ENCODE assay signal across 31 cellular contexts in genomic region chr9:136599074-136599531, GRCh38. TPM values are rescaled to one million over a fixed set of nuclear protein-coding genes. Genes with fewer than 3 reads are reported as not detected.
DNase-seq lines count a peak whose midpoint lies in the region; ATAC-seq and TF ChIP-seq lines count a peak whose summit lies in the region.
"Had no signal": no experiment of that assay in that cellular context is flagged by ENCODE, and none has a peak within 500 bp of the region (broad histone marks: within the 10 kb centered on the region; RNA-seq: fewer than 3 reads in every experiment).

No MANE protein-coding gene starts in this region.

- intact Hi-C loops in Right ventricle myocardium inferior (cut with DNase I), result no loop called here
- intact Hi-C loops in Right ventricle myocardium superior (cut with DNase I), result no loop called here
- intact Hi-C loops in sciatic nerve (cut with DNase I), result no loop called here

- H3K4me1 ChIP-seq in HAP-1, result no peaks in the 10 kb centered on the region
- H3K4me1 ChIP-seq: uterus had no signal

- in situ Hi-C loops in HAP-1 (cut with MboI; ENCODE audit: low sequenced_read_pairs), result no loop called here

- ATAC-seq in Right ventricle myocardium inferior (no peak), Right ventricle myocardium superior (ENCODE audit: poor library complexity) (no peak), left lobe of liver (peak; percentile 40), sciatic nerve (peak; percentile 3), SK-N-SH treated with all-trans-retinoic acid at 6 μM for 48 hours (no peak)
- ATAC-seq: activated T-cell treated with anti-CD3 and anti-CD28 coated beads, Interleukin-2, amount 50 U/mL, for 4 hours; effector memory CD8-positive, alpha-beta T cell had no signal

- no peaks in the 10 kb centered on the region for H3K27me3 ChIP-seq in HAP-1 (ENCODE audit: low read depth)
- H3K27me3 ChIP-seq: heart left ventricle, uterus had no signal

- DNase-seq in Right ventricle myocardium inferior (ENCODE audit: missing footprints) (peak; percentile 15), Right ventricle myocardium superior (no peak), caudate nucleus (lab: John Stamatoyannopoulos, UW) (no peak), left lobe of liver (ENCODE audit: low spot score) (no peak), sciatic nerve (ENCODE audit: low spot score) (no peak), RKO (ENCODE audit: low spot score) (no peak), HAP-1 (ENCODE audit: low spot score in 2 of 2) (no peak)
- DNase-seq: 8988T; activated CD4-positive, alpha-beta T cell treated with anti-CD3 and anti-CD28 coated beads, Interleukin-2, amount 50 U/mL, for 1 hour; activated CD4-positive, CD25-positive, alpha-beta regulatory T cell; activated gamma-delta T cell; activated naive CD8-positive, alpha-beta T cell treated with anti-CD3 and anti-CD28 coated beads for 36 hours; activated T-cell treated with anti-CD3 and anti-CD28 coated beads, Interleukin-2, amount 50 U/mL, for 4 hours; Calu3; CD4-positive, CD25-positive, alpha-beta regulatory T cell; effector memory CD8-positive, alpha-beta T cell; foreskin fibroblast; GOT3; heart left ventricle; kidney glomerular epithelial cell; MV-4-11; NCI-H2107; NCI-H446; NCI-H774; spleen; stimulated activated CD4-positive, alpha-beta T cell treated with anti-CD3 and anti-CD28 coated beads, Interleukin-2, amount 100 ng/mL, for 24 hours; uterus had no signal

- H3K4me3 ChIP-seq in HAP-1, result no peak overlapping the region
- H3K4me3 ChIP-seq: coronary artery, heart left ventricle, lung, spleen, thoracic aorta, uterus had no signal

- peak overlapping the region; percentile 52 for H3K27ac ChIP-seq in caudate nucleus (ENCODE audit: low read depth, low read length)
- H3K27ac ChIP-seq: heart left ventricle, spleen, thoracic aorta, uterus had no signal

- H3K36me3 ChIP-seq in HAP-1 (replicated peaks), result no peaks in the 10 kb centered on the region
- H3K36me3 ChIP-seq: heart left ventricle, spleen, thoracic aorta, uterus had no signal

- H3K9me3 ChIP-seq in HAP-1, result no peaks in the 10 kb centered on the region
- H3K9me3 ChIP-seq: heart left ventricle, spleen, thoracic aorta, uterus had no signal

TF ChIP-seq in SK-N-SH treated with all-trans-retinoic acid at 6 μM for 48 hours, 23 proteins besides CTCF, POLR2A, EP300 and RAD21:
- TF ChIP-seq CSDC2 (CRISPR knock-in tag; IDR thresholded peaks at IDR 0.05) (no peak), ZNF70 (CRISPR knock-in tag; IDR thresholded peaks at IDR 0.05) (no peak), OSR1 (CRISPR knock-in tag; IDR thresholded peaks at IDR 0.05) (no peak), PATZ1 (CRISPR knock-in tag; IDR thresholded peaks at IDR 0.05; ENCODE audit: borderline replicate concordance) (no peak), RARB (CRISPR knock-in tag; IDR thresholded peaks at IDR 0.05) (no peak), ZNF8 (CRISPR knock-in tag; IDR thresholded peaks at IDR 0.05) (no peak)

RNA-seq across cellular contexts. Expression of gene NOTCH1, which starts 53.3 kb away (rescaled TPM):
- total RNA-seq in Right ventricle myocardium inferior, result 18.7 TPM
- 16.8 TPM for total RNA-seq in Right ventricle myocardium superior
- total RNA-seq in left lobe of liver, result 31.9 TPM
- 84.2 TPM for total RNA-seq in sciatic nerve

Comparison
In these comparisons a context has a peak if more than half of its experiments do, and no peak if none do; other contexts are left out.
1. ATAC-seq: peak in left lobe of liver (single experiment) and sciatic nerve (single experiment); none in Right ventricle myocardium inferior (single experiment), Right ventricle myocardium superior (single experiment) and SK-N-SH treated with all-trans-retinoic acid at 6 μM for 48 hours (single experiment).